Comparison of ENCODE assay signal across 8 cellular contexts in genomic region chr17:58513913-58514794, GRCh38. TPM values are rescaled to one million over a fixed set of nuclear protein-coding genes. Genes with fewer than 3 reads are reported as not detected.
DNase-seq lines count a peak whose midpoint lies in the region; ATAC-seq, FAIRE-seq and TF ChIP-seq lines count a peak whose summit lies in the region.

Gene MTMR4 (minus strand): TSS chr17:58514638. CDS start chr17:58514407, 231 bp downstream.

- H3K9me3 ChIP-seq in cardiac muscle cell (ENCODE audit: low read depth), result no peaks in the 10 kb centered on the region
- no peaks in the 10 kb centered on the region for H3K9me3 ChIP-seq in pancreas
- H3K9me3 ChIP-seq in thoracic aorta, result no peaks in the 10 kb centered on the region

- peak within 1 kb of the TSS; percentile 22 for H3K27ac ChIP-seq in cardiac muscle cell
- peak within 1 kb of the TSS; percentile 17 to 60 (median 38) for H3K27ac ChIP-seq in pancreas
- H3K27ac ChIP-seq in thoracic aorta, result peak within 1 kb of the TSS; percentile 78 to 90

- no peak for TF ChIP-seq CTCF in cardiac muscle cell (IDR thresholded peaks at IDR 0.05; ENCODE audit: low read depth, low read length)
- TF ChIP-seq CTCF in pancreas (IDR thresholded peaks at IDR 0.05), result no peak
- no peak for TF ChIP-seq CTCF in thoracic aorta (IDR thresholded peaks at IDR 0.05)

- H3K36me3 ChIP-seq in cardiac muscle cell, result peaks cover 6% of the 10 kb centered on the region
- peaks cover 3 to 21% (median 4%) of the 10 kb centered on the region in 3 donors for H3K36me3 ChIP-seq in pancreas
- H3K36me3 ChIP-seq in thoracic aorta, result peaks cover 37% of the 10 kb centered on the region

- intact Hi-C loops in pancreas (cut with DNase I), result no loop called here

- DNase-seq in NCI-H1105 (lab: John Stamatoyannopoulos, UW) (peak; percentile 84), T follicular helper cell (ENCODE audit: low read depth) (peak; percentile 67), cardiac muscle cell (ENCODE audit: low read depth in 1 of 2, low spot score in 1 of 2) (peak; percentile 82 to 94), pancreas (peak; percentile 82 to 93 (median 88)), thoracic aorta (ENCODE audit: low spot score) (peak; percentile 32)
- DNase-seq in activated naive CD8-positive, alpha-beta T cell treated with anti-CD3 and anti-CD28 coated beads, Interleukin-2, amount 50 U/mL, for 16 hours (ENCODE audit: low read depth, low spot score), result peak; percentile 33

- ATAC-seq in pancreas (peak; percentile 32 to 56 (median 52)), thoracic aorta (ENCODE audit: insufficient number of reproducible peaks, low FRiP score, low read depth) (no peak), GM19351 (IDR thresholded peaks at IDR 0.05; ENCODE audit: unreplicated experiment) (no peak)

- in situ Hi-C loops in GM18951 (cut with MboI; ENCODE audit: low sequenced_read_pairs, unreplicated experiment), result loop anchor here (10.0 kb wide), 1 partner anchor 491 kb away; no protein-coding TSS in a partner anchor

- H3K4me1 ChIP-seq in cardiac muscle cell (ENCODE audit: low read depth) (peaks cover 12% of the 10 kb centered on the region), pancreas (peaks cover 0 to 16% (median 16%) of the 10 kb centered on the region in 3 donors), thoracic aorta (ENCODE audit: control insufficient read depth in 1 of 2, low read depth in 2 of 2) (peaks cover 20 to 49% of the 10 kb centered on the region in 2 donors)

- no peak for FAIRE-seq in pancreas (lab: Jason Lieb, UNC)

- H3K4me3 ChIP-seq in cardiac muscle cell (peak within 1 kb of the TSS; percentile 54), pancreas (peak within 1 kb of the TSS; percentile 59 to 82 (median 68)), thoracic aorta (peak within 1 kb of the TSS; percentile 84)

- 1% methylated on average over 36 to 64 of the region's 64 CpGs for WGBS in pancreas, 2 donors

- no peaks in the 10 kb centered on the region for H3K27me3 ChIP-seq in cardiac muscle cell
- no peaks in the 10 kb centered on the region for H3K27me3 ChIP-seq in pancreas
- no peaks in the 10 kb centered on the region for H3K27me3 ChIP-seq in thoracic aorta (replicated peaks; ENCODE audit: insufficient read depth)

- TF ChIP-seq POLR2A in GM18951 (IDR thresholded peaks at IDR 0.05; ENCODE audit: extremely low read depth, insufficient read depth, insufficient read length), result peak; percentile 82

RNA-seq across cellular contexts. Expression of gene MTMR4, which starts in this region (rescaled TPM):
- total RNA-seq in cardiac muscle cell (29.9 and 47.7 TPM in 2 replicates), pancreas (10 to 100 TPM in 5 of 6 donors, 1 to 10 TPM in 1; 8.1 to 19.9 (median 14.5) TPM), thoracic aorta (10 to 100 TPM; 31.7 to 55.4 TPM)
- polyA plus RNA-seq in cardiac muscle cell (26.0 and 30.4 TPM in 2 replicates), pancreas (10 to 100 TPM; 13.8 to 16.3 TPM)

Comparison
In these comparisons a context has a peak if more than half of its experiments do, and no peak if none do; other contexts are left out.
1. DNase-seq: peak in every context shown above with its lines; median percentile 88 in cardiac muscle cell; 88 in pancreas; 84 in NCI-H1105; 67 in T follicular helper cell; 33 in activated naive CD8-positive, alpha-beta T cell treated with anti-CD3 and anti-CD28 coated beads, Interleukin-2, amount 50 U/mL, for 16 hours; 32 in thoracic aorta.
2. H3K27ac ChIP-seq: peak in every context shown above with its lines; median percentile 84 in thoracic aorta; 38 in pancreas; 22 in cardiac muscle cell.
3. ATAC-seq: peak in pancreas (4 of 4); none in thoracic aorta (single experiment) and GM19351 (single experiment).
4. Peak in every context shown above with its lines, with median percentiles within 50 percentile points of each other: H3K4me3 ChIP-seq.